ENCODE assay signal across 8 cellular contexts in the genomic region with DNA sequence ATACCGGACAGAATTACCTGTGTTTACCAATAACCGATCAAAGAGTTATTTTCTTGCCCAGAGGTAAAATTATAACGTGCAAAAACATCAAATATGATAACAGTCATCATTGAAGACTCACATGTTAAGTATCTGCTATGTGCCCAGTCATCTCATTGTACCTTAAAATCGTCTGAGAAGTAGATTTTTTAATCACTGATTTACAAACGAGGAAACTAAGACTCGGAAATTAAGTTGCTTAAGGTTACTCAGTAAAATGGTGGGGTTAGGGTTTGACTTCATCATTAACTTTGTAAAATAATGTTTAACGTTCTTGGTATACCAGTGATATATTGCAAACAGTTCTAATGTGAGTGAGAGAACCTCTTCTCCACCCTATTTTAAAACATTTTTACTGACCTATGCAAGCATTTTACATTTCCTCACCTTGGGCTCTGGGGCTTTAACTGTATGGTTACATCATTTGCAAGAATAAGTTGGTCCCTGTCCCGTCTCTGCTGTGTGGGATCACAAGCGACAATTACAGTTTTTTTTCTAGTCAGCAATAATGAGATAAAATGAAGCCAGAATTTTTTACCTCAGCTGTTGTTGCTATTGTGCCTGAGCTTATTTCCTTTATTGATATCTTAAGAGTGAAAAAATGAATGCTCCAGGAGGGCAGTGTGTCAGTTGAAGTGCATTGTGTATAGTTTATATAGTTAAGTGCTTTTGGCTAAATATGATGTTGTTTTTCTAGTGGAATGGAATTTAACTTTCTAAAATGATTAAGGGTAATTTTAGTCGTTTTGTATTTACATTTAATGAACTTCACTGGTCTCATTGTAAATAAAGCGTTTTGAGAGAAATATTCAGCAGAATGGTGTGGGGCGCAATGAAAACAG. TPM values are rescaled to one million over a fixed set of nuclear protein-coding genes. Genes with fewer than 3 reads are reported as not detected.
DNase-seq lines count a peak whose midpoint lies in the region; ATAC-seq and TF ChIP-seq lines count a peak whose summit lies in the region.

No MANE protein-coding gene starts in this region.

- H3K4me2 ChIP-seq in neural cell (ENCODE audit: low read length), result peak overlapping the region; percentile 90

- peaks cover 7% of the 10 kb centered on the region for H3K4me1 ChIP-seq in NT2/D1 (ENCODE audit: insufficient read depth, insufficient read length)
- peaks cover 13% of the 10 kb centered on the region for H3K4me1 ChIP-seq in effector memory CD4-positive, alpha-beta T cell (ENCODE audit: control insufficient read depth, insufficient read depth, low read length, poor library complexity, severe bottlenecking)

- peaks cover 2% of the 10 kb centered on the region for H3K36me3 ChIP-seq in NT2/D1 (ENCODE audit: insufficient read depth, insufficient read length, low read length)
- no peaks in the 10 kb centered on the region for H3K36me3 ChIP-seq in effector memory CD4-positive, alpha-beta T cell (ENCODE audit: control insufficient read depth, insufficient read depth, low read length)
- no peaks in the 10 kb centered on the region for H3K36me3 ChIP-seq in neural cell (ENCODE audit: insufficient read depth, low read length)

- ATAC-seq in GM18520 (IDR thresholded peaks at IDR 0.05; ENCODE audit: unreplicated experiment) (no peak), GM18519 (IDR thresholded peaks at IDR 0.05; ENCODE audit: low FRiP score, unreplicated experiment) (no peak), GM18868 (IDR thresholded peaks at IDR 0.05; ENCODE audit: unreplicated experiment) (no peak)

- H3K9me3 ChIP-seq in NT2/D1 (ENCODE audit: insufficient read depth, low read length), result no peaks in the 10 kb centered on the region
- H3K9me3 ChIP-seq in effector memory CD4-positive, alpha-beta T cell (ENCODE audit: control insufficient read depth, low read length), result no peaks in the 10 kb centered on the region
- H3K9me3 ChIP-seq in neural cell (ENCODE audit: low read length), result no peaks in the 10 kb centered on the region

- H3K9ac ChIP-seq in NT2/D1 (ENCODE audit: insufficient read length, low read depth) (peak overlapping the region; percentile 97), neural cell (ENCODE audit: low read length) (peak overlapping the region; percentile 97)

- DNase-seq in GM12865 (ENCODE audit: low read depth) (peak; percentile 24), NT2/D1 (ENCODE audit: low read depth, low spot score) (no peak), substantia nigra (lab: John Stamatoyannopoulos, UW) (no peak)
- DNase-seq in effector memory CD4-positive, alpha-beta T cell, result no peak

- no peak for TF ChIP-seq RAD21 in neural cell (conservative IDR thresholded peaks at IDR 0.05)

- H3K4me3 ChIP-seq in GM12865 (ENCODE audit: low read depth, low read length) (peak overlapping the region; percentile 99), NT2/D1 (ENCODE audit: insufficient read length, low read depth) (peak overlapping the region; percentile 88), neural cell (ENCODE audit: low read length) (peak overlapping the region; percentile 91)
- peak overlapping the region; percentile 77 for H3K4me3 ChIP-seq in effector memory CD4-positive, alpha-beta T cell (ENCODE audit: insufficient read depth, low read depth, low read length, poor library complexity, severe bottlenecking)

- no peaks in the 10 kb centered on the region for H3K9me2 ChIP-seq in neural cell (ENCODE audit: insufficient read depth, low read length)

- H3F3A ChIP-seq in neural cell (ENCODE audit: insufficient read depth, low read length, poor library complexity, severe bottlenecking), result peaks cover 4% of the 10 kb centered on the region

- TF ChIP-seq EP300 in neural cell (conservative IDR thresholded peaks at IDR 0.05; ENCODE audit: poor library complexity, severe bottlenecking), result no peak

- no peaks in the 10 kb centered on the region for H4K20me1 ChIP-seq in neural cell (ENCODE audit: insufficient read depth)

- H3K79me2 ChIP-seq in neural cell (replicated peaks; ENCODE audit: insufficient read depth, low read length), result peaks cover 67% of the 10 kb centered on the region

- no peak for TF ChIP-seq CTCF in GM12865 (IDR thresholded peaks at IDR 0.05; ENCODE audit: insufficient read depth, low read depth, low read length, missing control alignments)
- TF ChIP-seq CTCF in neural cell (IDR thresholded peaks at IDR 0.05; ENCODE audit: poor library complexity, severe bottlenecking), result no peak

- H3K27me3 ChIP-seq in NT2/D1 (ENCODE audit: insufficient read depth, insufficient read length) (no peaks in the 10 kb centered on the region), neural cell (ENCODE audit: insufficient read depth, low read depth, low read length) (no peaks in the 10 kb centered on the region)
- H3K27me3 ChIP-seq in effector memory CD4-positive, alpha-beta T cell (replicated peaks; ENCODE audit: control insufficient read depth, insufficient read depth, low read length, poor library complexity, severe bottlenecking), result no peaks in the 10 kb centered on the region

- no peak overlapping the region for H2AFZ ChIP-seq in neural cell (ENCODE audit: low read depth, low read length)

- H3K27ac ChIP-seq in effector memory CD4-positive, alpha-beta T cell (ENCODE audit: insufficient read depth, low read length, poor library complexity, severe bottlenecking), result peak overlapping the region; percentile 95
- H3K27ac ChIP-seq in neural cell (ENCODE audit: low read length) (peak overlapping the region; percentile 100), substantia nigra (ENCODE audit: low read depth, low read length, poor library complexity, severe bottlenecking) (no peak overlapping the region)

TF ChIP-seq in neural cell, 6 proteins besides CTCF, POLR2A, EP300 and RAD21:
- no peak for TF ChIP-seq REST (IDR thresholded peaks at IDR 0.05; ENCODE audit: borderline replicate concordance)
- no peak for TF ChIP-seq TAF1 (IDR thresholded peaks at IDR 0.05; ENCODE audit: low read depth)
- TF ChIP-seq EZH2 (IDR thresholded peaks at IDR 0.05; ENCODE audit: borderline replicate concordance, insufficient read depth, low read length, poor library complexity, severe bottlenecking), result no peak
- no peak for TF ChIP-seq SMC3 (conservative IDR thresholded peaks at IDR 0.05; ENCODE audit: poor library complexity)
- TF ChIP-seq MXI1 (conservative IDR thresholded peaks at IDR 0.05; ENCODE audit: poor library complexity, severe bottlenecking), result no peak
- no peak for TF ChIP-seq POLR2AphosphoS5 (IDR thresholded peaks at IDR 0.05)

RNA-seq across cellular contexts. Expression of gene RPRD2, which starts 2.7 kb away (rescaled TPM):
- 7.2 and 8.6 TPM in 2 replicates for polyA plus RNA-seq in neural cell
- 27.5 and 40.6 TPM in 2 replicates for polyA minus RNA-seq in neural cell

RNA-seq across cellular contexts. Expression of gene PRPF3, which starts 45.3 kb away (rescaled TPM):
- polyA plus RNA-seq in neural cell, result 86.1 and 92.1 TPM in 2 replicates
- polyA minus RNA-seq in neural cell, result 62.8 and 64.6 TPM in 2 replicates
